ENCODE assay signal across 24 cellular contexts in genomic region chr12:96322720-96323119, GRCh38.
A peak's percentile ranks its signal among the peaks of the same experiment; 100 is the strongest.
DNase-seq lines count a peak whose midpoint lies in the region; ATAC-seq and TF ChIP-seq lines count a peak whose summit lies in the region.
"Had no signal": no experiment of that assay in that cellular context is flagged by ENCODE, and none has a peak within 500 bp of the region (broad histone marks: within the 10 kb centered on the region; RNA-seq: fewer than 3 reads in every experiment).

No MANE protein-coding gene starts in this region.

- no peak for TF ChIP-seq EP300 in gastroesophageal sphincter (IDR thresholded peaks at IDR 0.05)

- WGBS in gastroesophageal sphincter (ENCODE audit: low coverage in 1 of 2), 2 donors: 63 to 86% methylated on average over 1 of the region's 1 CpG

- H3K36me3 ChIP-seq in gastroesophageal sphincter: peaks cover 0 to 19% of the 10 kb centered on the region in 2 donors

- H3K4me3 ChIP-seq in fibroblast of the aortic adventitia (ENCODE audit: low read depth, low read length) (no peak overlapping the region), gastroesophageal sphincter (no peak overlapping the region)
- H3K4me3 ChIP-seq: A549; BLaER1 treated with 17β-estradiol and CSF1 and Interleukin-3, amounts not matched to agents 10 nM and 100 nM; GM12878; GM23338 had no signal

- ATAC-seq in T-helper 17 cell (no peak), gastroesophageal sphincter (no peak)
- ATAC-seq: A549, GM12878, GM23338, HCT116 had no signal

- peaks cover 7% of the 10 kb centered on the region for H3K36me3 Mint-ChIP-seq in T-helper 17 cell (ENCODE audit: low read depth)

- peak overlapping the region; percentile 49 for H3K27ac Mint-ChIP-seq in T-helper 17 cell
- H3K27ac Mint-ChIP-seq: CD4-positive, alpha-beta T cell; GM23338; H9 had no signal

- H3K9me3 ChIP-seq in T-helper 17 cell (ENCODE audit: control insufficient read depth, low read length, poor library complexity, severe bottlenecking) (no peaks in the 10 kb centered on the region), gastroesophageal sphincter (no peaks in the 10 kb centered on the region)
- H3K9me3 ChIP-seq: A549, BE2C had no signal

- peak; percentile 53 for DNase-seq in NCI-H226
- DNase-seq in NCI-H748 (lab: John Stamatoyannopoulos, UW; ENCODE audit: unreplicated experiment): peak; percentile 42
- DNase-seq in T-helper 17 cell: no peak
- DNase-seq in fibroblast of the aortic adventitia (ENCODE audit: low read depth): peak; percentile 59
- no peak for DNase-seq in NCI-H82 treated with DMSO at 0.1 percent for 48 hours (lab: John Stamatoyannopoulos, UW; ENCODE audit: unreplicated experiment)
- no peak for DNase-seq in mucosa of gallbladder (ENCODE audit: low spot score)
- DNase-seq: 8988T; ACHN; AML-193; BE2C; CD4-positive, alpha-beta T cell; CD8-positive, alpha-beta memory T cell; DMS 273 treated with DMSO at 0.1 percent for 48 hours; DMS79; EL; GDM1; H9 had no signal

- H3K4me3 Mint-ChIP-seq in T-helper 17 cell: no peak overlapping the region
- H3K4me3 Mint-ChIP-seq: CD14-positive monocyte; CD4-positive, alpha-beta T cell; CD8-positive, alpha-beta memory T cell; GM23338; H9 had no signal

- H3K27me3 Mint-ChIP-seq in T-helper 17 cell: no peaks in the 10 kb centered on the region
- H3K27me3 Mint-ChIP-seq: CD4-positive, alpha-beta T cell; CD8-positive, alpha-beta memory T cell had no signal

- peaks cover 0 to 32% (median 0%) of the 10 kb centered on the region in 3 donors for H3K4me1 ChIP-seq in gastroesophageal sphincter
- H3K4me1 ChIP-seq: A549, BE2C had no signal

- H3K27me3 ChIP-seq in gastroesophageal sphincter: no peaks in the 10 kb centered on the region
- H3K27me3 ChIP-seq: BE2C; BLaER1 treated with 17β-estradiol and CSF1 and Interleukin-3, amounts not matched to agents 10 nM and 100 nM had no signal

- TF ChIP-seq CTCF in fibroblast of the aortic adventitia (IDR thresholded peaks at IDR 0.05; ENCODE audit: insufficient read depth, low read length) (no peak), gastroesophageal sphincter (IDR thresholded peaks at IDR 0.05) (no peak)

- H3K4me1 Mint-ChIP-seq in T-helper 17 cell: peaks cover 16% of the 10 kb centered on the region
- H3K4me1 Mint-ChIP-seq: CD14-positive monocyte had no signal

- TF ChIP-seq POLR2A in gastroesophageal sphincter (IDR thresholded peaks at IDR 0.05): no peak

- H3K27ac ChIP-seq in gastroesophageal sphincter: no peak overlapping the region
- H3K27ac ChIP-seq: A549; BLaER1 treated with 17β-estradiol and CSF1 and Interleukin-3, amounts not matched to agents 10 nM and 100 nM had no signal

Comparison
In these comparisons a context has a peak if more than half of its experiments do, and no peak if none do; other contexts are left out.
1. DNase-seq: peak in NCI-H226 (single experiment), NCI-H748 (single experiment) and fibroblast of the aortic adventitia (single experiment); none in T-helper 17 cell (0 of 3), NCI-H82 treated with DMSO at 0.1 percent for 48 hours (single experiment) and mucosa of gallbladder (single experiment).